ENCODE assay signal across 9 cellular contexts in the genomic region with DNA sequence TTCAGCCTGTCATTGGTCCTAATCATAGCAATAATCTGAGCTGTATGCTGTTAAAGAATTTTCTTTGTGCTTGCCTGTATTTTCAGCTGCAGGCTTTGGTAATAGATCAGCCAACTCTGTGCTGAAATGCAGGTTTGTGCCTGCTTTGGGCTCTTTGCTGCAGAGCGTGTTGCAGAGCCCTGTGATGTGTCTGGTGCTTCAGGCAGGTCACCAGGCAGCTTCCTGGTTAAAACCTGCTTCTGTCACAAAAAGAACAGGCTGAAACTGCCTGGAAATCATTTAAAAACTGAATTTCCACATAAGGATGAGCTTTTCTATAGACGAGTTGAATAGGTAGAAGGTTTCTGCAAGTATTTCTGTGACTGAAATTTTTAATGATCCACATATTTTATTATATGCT. TPM values are rescaled to one million over a fixed set of nuclear protein-coding genes. Genes with fewer than 3 reads are reported as not detected.
DNase-seq lines count a peak whose midpoint lies in the region; ATAC-seq and TF ChIP-seq lines count a peak whose summit lies in the region.
"Had no signal": no experiment of that assay in that cellular context is flagged by ENCODE, and none has a peak within 500 bp of the region (broad histone marks: within the 10 kb centered on the region; RNA-seq: fewer than 3 reads in every experiment).

No MANE protein-coding gene starts in this region.

- peak overlapping the region; percentile 73 to 96 (median 90); a peak in 18 of 22 replicates for H3K4me2 ChIP-seq in BLaER1 treated with 17β-estradiol and CSF1 and Interleukin-3, amounts not matched to agents 10 nM and 100 nM

- H3K27ac Mint-ChIP-seq in HFFc6 (peak overlapping the region; percentile 6; the same call in 1 of the 2 replicates), brain (peak overlapping the region; percentile 40 to 99 (median 98))
- peak overlapping the region; percentile 81 to 97 (median 94) for H3K27ac Mint-ChIP-seq in naive thymus-derived CD4-positive, alpha-beta T cell

- H4K20me1 ChIP-seq in BLaER1 treated with 17β-estradiol and CSF1 and Interleukin-3, amounts not matched to agents 10 nM and 100 nM, result peaks cover 38 to 67% (median 62%) of the 10 kb centered on the region in 11 experiments; a peak in 19 of 22 replicates

- H3K9me3 Mint-ChIP-seq in HFFc6 (no peaks in the 10 kb centered on the region), brain (peaks cover 0 to 2% (median 0%) of the 10 kb centered on the region in 5 experiments)
- H3K9me3 Mint-ChIP-seq in naive thymus-derived CD4-positive, alpha-beta T cell, result no peaks in the 10 kb centered on the region

- no peaks in the 10 kb centered on the region for H3K27me3 ChIP-seq in BLaER1 treated with 17β-estradiol and CSF1 and Interleukin-3, amounts not matched to agents 10 nM and 100 nM
- no peaks in the 10 kb centered on the region for H3K27me3 ChIP-seq in naive thymus-derived CD4-positive, alpha-beta T cell (ENCODE audit: control insufficient read depth in 2 of 2, insufficient read depth in 2 of 2, low read length in 2 of 2)
- no peaks in the 10 kb centered on the region for H3K27me3 ChIP-seq in adrenal gland

- H3K36me3 Mint-ChIP-seq in HFFc6 (ENCODE audit: low read depth), result no peaks in the 10 kb centered on the region
- peaks cover 8% of the 10 kb centered on the region for H3K36me3 Mint-ChIP-seq in brain
- H3K36me3 Mint-ChIP-seq in naive thymus-derived CD4-positive, alpha-beta T cell, result peaks cover 0 to 16% (median 0%) of the 10 kb centered on the region in 5 donors

- DNase-seq in HFFc6, result no peak
- peak in 7 of 9 donors; percentile 18 to 53 (median 46) for DNase-seq in naive thymus-derived CD4-positive, alpha-beta T cell
- DNase-seq in adrenal gland, result no peak
- no peak for DNase-seq in DMS 273 (lab: John Stamatoyannopoulos, UW; ENCODE audit: unreplicated experiment)

- peaks cover 45% of the 10 kb centered on the region for H3K4me1 Mint-ChIP-seq in HFFc6 (ENCODE audit: low read depth)
- H3K4me1 Mint-ChIP-seq in brain, result peaks cover 52% of the 10 kb centered on the region
- peaks cover 36 to 66% (median 57%) of the 10 kb centered on the region in 7 donors for H3K4me1 Mint-ChIP-seq in naive thymus-derived CD4-positive, alpha-beta T cell

- H3K27ac ChIP-seq in BLaER1 treated with 17β-estradiol and CSF1 and Interleukin-3, amounts not matched to agents 10 nM and 100 nM, result peak overlapping the region in 4 of 11 experiments; percentile 96 to 99 (median 98); a peak in 5 of 22 replicates
- H3K27ac ChIP-seq in naive thymus-derived CD4-positive, alpha-beta T cell (ENCODE audit: low read depth, low read length), result peak overlapping the region; percentile 93
- H3K27ac ChIP-seq in adrenal gland, result no peak overlapping the region

- H3K4me1 ChIP-seq in BLaER1 treated with 17β-estradiol and CSF1 and Interleukin-3, amounts not matched to agents 10 nM and 100 nM, result peaks cover 26 to 70% (median 47%) of the 10 kb centered on the region in 10 experiments
- H3K4me1 ChIP-seq in naive thymus-derived CD4-positive, alpha-beta T cell (ENCODE audit: control insufficient read depth in 2 of 2, insufficient read depth in 2 of 2, low read length in 2 of 2), result peaks cover 33 to 48% of the 10 kb centered on the region in 2 donors
- H3K4me1 ChIP-seq in adrenal gland (replicated peaks in 1 of 2), result peaks cover 19 to 51% of the 10 kb centered on the region in 2 donors

- H3K27me3 Mint-ChIP-seq in HFFc6 (ENCODE audit: insufficient read depth) (no peaks in the 10 kb centered on the region; the same call in 1 of the 2 replicates), brain (peaks cover 3% of the 10 kb centered on the region)
- H3K27me3 Mint-ChIP-seq in naive thymus-derived CD4-positive, alpha-beta T cell, result no peaks in the 10 kb centered on the region

- TF ChIP-seq POLR2A in adrenal gland (IDR thresholded peaks at IDR 0.05), result no peak

- peak overlapping the region in 5 of 10 experiments; percentile 85 to 97 (median 95); a peak in 9 of 20 replicates for H3K4me3 ChIP-seq in BLaER1 treated with 17β-estradiol and CSF1 and Interleukin-3, amounts not matched to agents 10 nM and 100 nM
- H3K4me3 ChIP-seq in naive thymus-derived CD4-positive, alpha-beta T cell (ENCODE audit: low read length), result no peak overlapping the region
- no peak overlapping the region for H3K4me3 ChIP-seq in adrenal gland

- CTCF ChIA-PET in naive thymus-derived CD4-positive, alpha-beta T cell (lab: Charles Lee), result interaction anchor here (0.7 to 5.8 kb wide), 5 partner anchors 30 to 449 kb away, joined by 3 to 60 read pairs (median 4); no protein-coding TSS in a partner anchor

- POLR2A ChIA-PET in naive thymus-derived CD4-positive, alpha-beta T cell (lab: Charles Lee), result interaction anchor here (0.6 to 7.6 kb wide), 6 partner anchors 8 to 134 kb away, joined by 3 to 84 read pairs (median 6); no protein-coding TSS in a partner anchor

- no peak for ATAC-seq in naive thymus-derived CD4-positive, alpha-beta T cell
- no peak for ATAC-seq in HG03342 (IDR thresholded peaks at IDR 0.05; ENCODE audit: unreplicated experiment)
- ATAC-seq in HG03571 (IDR thresholded peaks at IDR 0.05; ENCODE audit: unreplicated experiment), result no peak
- ATAC-seq: left lobe of liver had no signal

- TF ChIP-seq CTCF in HFFc6 (IDR thresholded peaks at IDR 0.05) (no peak), brain (conservative IDR thresholded peaks at IDR 0.05) (no peak), adrenal gland (IDR thresholded peaks at IDR 0.05) (no peak)

- H3K4me3 Mint-ChIP-seq in HFFc6, result peak overlapping the region; percentile 35; the same call in 1 of the 2 replicates
- peak overlapping the region; percentile 82 to 100 (median 95) for H3K4me3 Mint-ChIP-seq in brain
- H3K4me3 Mint-ChIP-seq in naive thymus-derived CD4-positive, alpha-beta T cell, result peak overlapping the region; percentile 89 to 99 (median 97)

- H3K9me3 ChIP-seq in BLaER1 treated with 17β-estradiol and CSF1 and Interleukin-3, amounts not matched to agents 10 nM and 100 nM (replicated peaks in 1 of 11), result 0 out of 22 replicates have a peak, but pooled peaks cover 0 to 2% (median 0%) of the 10 kb centered on the region in 11 experiments
- H3K9me3 ChIP-seq in naive thymus-derived CD4-positive, alpha-beta T cell (ENCODE audit: control insufficient read depth in 2 of 3, low read length in 3 of 3), result no peaks in the 10 kb centered on the region
- no peaks in the 10 kb centered on the region for H3K9me3 ChIP-seq in adrenal gland (replicated peaks in 1 of 3)

- 60 to 68% (median 63%) methylated on average over 2 of the region's 2 CpGs for WGBS in adrenal gland, 4 donors

- H3K9ac ChIP-seq in BLaER1 treated with 17β-estradiol and CSF1 and Interleukin-3, amounts not matched to agents 10 nM and 100 nM, result peak overlapping the region in 6 of 11 experiments; percentile 95 to 99 (median 98); a peak in 9 of 22 replicates

- intact Hi-C loops in naive thymus-derived CD4-positive, alpha-beta T cell (cut with micrococcal nuclease), result loop anchor here (1.0 to 10.0 kb wide), 5 partner anchors 9 to 519 kb away; a partner anchor contains a TSS
- intact Hi-C loops in adrenal gland (cut with DNase I), result loop anchor here in 1 of 2 donors (5.0 to 10.0 kb wide), 2 partner anchors 129 to 227 kb away; no protein-coding TSS in a partner anchor

- peaks cover 4 to 48% (median 24%) of the 10 kb centered on the region in 11 experiments; a peak in 14 of 22 replicates for H3K36me3 ChIP-seq in BLaER1 treated with 17β-estradiol and CSF1 and Interleukin-3, amounts not matched to agents 10 nM and 100 nM
- peaks cover 0 to 7% (median 0%) of the 10 kb centered on the region in 3 experiments for H3K36me3 ChIP-seq in naive thymus-derived CD4-positive, alpha-beta T cell (ENCODE audit: control insufficient read depth in 2 of 3, insufficient read depth in 3 of 3, low read length in 3 of 3)
- H3K36me3 ChIP-seq in adrenal gland (replicated peaks in 1 of 2), result no peaks in the 10 kb centered on the region

RNA-seq across cellular contexts. Expression of a gene that starts 3.1 kb away (rescaled TPM):
- 10 to 100 TPM; 17.4 to 24.7 (median 20.6) TPM for total RNA-seq in HFFc6 (2021; fragmentation: NEBNext Ultra II Directional; extraction: Animal tissue kit (Norgen Biotek cat#: 25700))
- polyA plus RNA-seq in brain (ENCODE audit: insufficient read depth, low read depth, low replicate concordance) (23.0 TPM), adrenal gland (10 to 100 TPM in 1 of 3 donors, 1 to 10 TPM in 2; 3.4 to 12.9 (median 5.2) TPM)
- 10 to 100 TPM; 34.1 to 41.8 (median 39.9) TPM for total RNA-seq in naive thymus-derived CD4-positive, alpha-beta T cell
- polyA plus RNA-seq in naive thymus-derived CD4-positive, alpha-beta T cell, result 10 to 100 TPM; 10.0 to 23.5 TPM
- 10 to 100 TPM; 17.6 to 46.6 (median 34.0) TPM for total RNA-seq in adrenal gland

Comparison
In these comparisons a context has a peak if more than half of its experiments do, and no peak if none do; other contexts are left out.
1. DNase-seq: peak in naive thymus-derived CD4-positive, alpha-beta T cell (7 of 9); none in HFFc6 (single experiment), adrenal gland (0 of 7) and DMS 273 (single experiment).
2. H3K27ac Mint-ChIP-seq: peak in every context shown above with its lines; median percentile 98 in brain; 94 in naive thymus-derived CD4-positive, alpha-beta T cell; 6 in HFFc6.
3. H3K4me3 Mint-ChIP-seq: peak in every context shown above with its lines; median percentile 97 in naive thymus-derived CD4-positive, alpha-beta T cell; 95 in brain; 35 in HFFc6.